Comparison of ENCODE assay signal across 18 cellular contexts in the genomic region with DNA sequence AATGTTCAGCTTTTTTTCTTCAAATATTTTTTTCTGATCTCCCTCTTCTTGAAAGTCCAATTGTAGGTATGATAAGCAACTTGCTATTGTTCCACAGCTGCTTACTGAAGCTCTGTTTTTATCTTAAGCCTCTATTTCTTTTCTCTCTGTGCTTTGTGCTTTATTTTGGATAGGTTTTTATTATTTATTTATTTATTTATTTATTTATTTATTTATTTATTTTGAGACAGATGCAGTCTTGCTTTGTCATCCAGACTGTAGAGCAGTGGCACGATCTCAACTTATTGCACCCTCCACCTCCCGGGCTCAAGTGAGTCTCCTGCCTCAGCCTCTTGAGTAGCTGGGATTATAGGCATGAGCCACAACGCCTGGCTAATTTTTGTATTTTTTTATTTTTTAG.
"Had no signal": no experiment of that assay in that cellular context is flagged by ENCODE, and none has a peak within 500 bp of the region (broad histone marks: within the 10 kb centered on the region; RNA-seq: fewer than 3 reads in every experiment).

No MANE protein-coding gene starts in this region.

- H3K4me3 ChIP-seq: cardiac muscle cell, heart left ventricle, mucosa of descending colon, right lobe of liver, spleen, thoracic aorta, upper lobe of right lung had no signal

- H3K4me1 ChIP-seq: right lobe of liver, upper lobe of right lung had no signal

- H3K27ac Mint-ChIP-seq: activated B cell treated with CpG ODN at 0.5 μM for 24 hours; activated CD4-positive, alpha-beta memory T cell treated with anti-CD3 and anti-CD28 coated beads, Interleukin-2, amount 10 ng/mL, durations not matched to agents 7 days and 5 days; activated CD8-positive, alpha-beta memory T cell treated with anti-CD3 and anti-CD28 coated beads, Interleukin-2, amount 10 ng/mL, durations not matched to agents 7 days and 5 days; activated naive CD8-positive, alpha-beta T cell; memory B cell had no signal

- DNase-seq: activated B cell treated with CpG ODN at 0.5 μM for 24 hours; activated CD4-positive, alpha-beta memory T cell treated with anti-CD3 and anti-CD28 coated beads, Interleukin-2, amount 10 ng/mL, durations not matched to agents 7 days and 5 days; activated CD4-positive, alpha-beta T cell treated with anti-CD3 and anti-CD28 coated beads for 48 hours; activated CD8-positive, alpha-beta memory T cell treated with anti-CD3 and anti-CD28 coated beads, Interleukin-2, amount 10 ng/mL, durations not matched to agents 7 days and 5 days; foreskin melanocyte; heart left ventricle; left ventricle myocardium superior; mucosa of descending colon; naive B cell; right lobe of liver; spleen; stimulated activated CD4-positive, alpha-beta T cell treated with anti-CD3 and anti-CD28 coated beads, Interleukin-4, amount 100 ng/mL, for 4 hours; upper lobe of right lung had no signal

- H3K9me3 ChIP-seq: heart left ventricle, mucosa of descending colon, right lobe of liver, spleen, thoracic aorta, upper lobe of right lung had no signal

- H3K4me3 Mint-ChIP-seq: activated B cell treated with CpG ODN at 0.5 μM for 24 hours; activated CD4-positive, alpha-beta memory T cell treated with anti-CD3 and anti-CD28 coated beads, Interleukin-2, amount 10 ng/mL, durations not matched to agents 7 days and 5 days; activated CD8-positive, alpha-beta memory T cell treated with anti-CD3 and anti-CD28 coated beads, Interleukin-2, amount 10 ng/mL, durations not matched to agents 7 days and 5 days; activated naive CD8-positive, alpha-beta T cell; memory B cell; naive B cell; stimulated activated memory B cell treated with anti-CD40 and anti-IgM and Interleukin-4, amounts not matched to agents 10 μg/mL and 1 μg/mL and 100 μg/mL, for 72 hours had no signal

- H3K27me3 Mint-ChIP-seq: activated B cell treated with CpG ODN at 0.5 μM for 24 hours; activated CD4-positive, alpha-beta memory T cell treated with anti-CD3 and anti-CD28 coated beads, Interleukin-2, amount 10 ng/mL, durations not matched to agents 7 days and 5 days; activated CD8-positive, alpha-beta memory T cell treated with anti-CD3 and anti-CD28 coated beads, Interleukin-2, amount 10 ng/mL, durations not matched to agents 7 days and 5 days; activated naive CD8-positive, alpha-beta T cell; memory B cell; naive B cell; stimulated activated memory B cell treated with anti-CD40 and anti-IgM and Interleukin-4, amounts not matched to agents 10 μg/mL and 1 μg/mL and 100 μg/mL, for 72 hours had no signal

- H3K36me3 ChIP-seq: cardiac muscle cell, heart left ventricle, right lobe of liver, thoracic aorta, upper lobe of right lung had no signal

- ATAC-seq: activated CD8-positive, alpha-beta memory T cell treated with anti-CD3 and anti-CD28 coated beads, Interleukin-2, amount 10 ng/mL, durations not matched to agents 7 days and 5 days; heart left ventricle; left ventricle myocardium superior; right lobe of liver; stimulated activated memory B cell treated with anti-CD40 and anti-IgM and Interleukin-4, amounts not matched to agents 10 μg/mL and 1 μg/mL and 100 μg/mL, for 72 hours; upper lobe of right lung had no signal

- H3K27ac ChIP-seq: cardiac muscle cell, heart left ventricle, right lobe of liver, spleen, thoracic aorta, upper lobe of right lung had no signal

- H3K27me3 ChIP-seq: cardiac muscle cell, heart left ventricle, right lobe of liver, spleen, upper lobe of right lung had no signal

- H3K9me3 Mint-ChIP-seq: activated B cell treated with CpG ODN at 0.5 μM for 24 hours; activated CD4-positive, alpha-beta memory T cell treated with anti-CD3 and anti-CD28 coated beads, Interleukin-2, amount 10 ng/mL, durations not matched to agents 7 days and 5 days; memory B cell; naive B cell; stimulated activated memory B cell treated with anti-CD40 and anti-IgM and Interleukin-4, amounts not matched to agents 10 μg/mL and 1 μg/mL and 100 μg/mL, for 72 hours had no signal
